In the genomic region with DNA sequence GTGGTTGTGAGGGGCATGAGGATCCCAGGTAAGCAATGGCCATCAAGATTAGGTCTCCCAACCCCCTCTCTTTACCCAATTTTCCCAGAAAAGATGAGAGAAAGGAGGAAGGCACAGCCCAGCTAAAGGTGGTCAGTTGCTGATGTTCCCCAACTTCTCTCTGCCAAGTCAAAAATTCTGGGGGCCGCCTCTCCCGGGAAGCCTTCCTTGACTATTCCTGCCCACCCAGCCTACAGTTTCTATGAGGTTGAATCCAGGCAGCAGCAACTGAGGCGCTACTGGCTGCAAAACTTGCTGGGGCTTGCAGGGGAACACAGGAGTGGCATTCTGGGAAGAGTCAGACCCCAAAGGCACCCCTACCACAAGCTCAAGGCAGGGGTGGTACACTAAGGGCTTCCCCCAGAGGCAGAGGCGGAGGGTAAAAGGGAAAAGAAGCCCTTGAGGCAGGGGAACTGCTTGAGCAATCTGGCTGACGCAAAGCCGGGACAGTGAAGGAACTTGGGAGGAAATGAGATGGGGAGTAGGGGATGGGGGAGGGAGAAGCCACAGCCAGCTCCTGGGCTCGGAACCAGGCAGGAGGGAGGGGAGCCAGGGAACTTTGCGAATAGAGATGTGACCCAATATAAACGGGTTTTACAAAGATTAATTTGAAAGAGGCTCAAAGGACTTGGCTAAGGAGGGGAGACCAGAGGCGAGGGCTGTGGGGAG, we compare ENCODE assay signal across 9 cellular contexts. TPM values are rescaled to one million over a fixed set of nuclear protein-coding genes. Genes with fewer than 3 reads are reported as not detected.
DNase-seq lines count a peak whose midpoint lies in the region.
"Had no signal": no experiment of that assay in that cellular context is flagged by ENCODE, and none has a peak within 500 bp of the region (broad histone marks: within the 10 kb centered on the region; RNA-seq: fewer than 3 reads in every experiment).

No MANE protein-coding gene starts in this region.

- peak overlapping the region; percentile 32 for H3K27ac ChIP-seq in duodenal mucosa (ENCODE audit: low read depth, low read length)

- H3K9me3 ChIP-seq in NT2/D1 (ENCODE audit: insufficient read depth, low read length) (peaks cover 30% of the 10 kb centered on the region), duodenal mucosa (ENCODE audit: control insufficient read depth in 1 of 2, low read length in 2 of 2) (no peaks in the 10 kb centered on the region)

- H3K27me3 ChIP-seq in NT2/D1 (ENCODE audit: insufficient read depth, insufficient read length) (no peaks in the 10 kb centered on the region), duodenal mucosa (ENCODE audit: control insufficient read depth in 1 of 2, insufficient read depth in 2 of 2, low read length in 2 of 2) (no peaks in the 10 kb centered on the region)

- peaks cover 57% of the 10 kb centered on the region for H3K36me3 ChIP-seq in NT2/D1 (ENCODE audit: insufficient read depth, insufficient read length, low read length)
- H3K36me3 ChIP-seq in duodenal mucosa (ENCODE audit: control insufficient read depth in 1 of 2, insufficient read depth in 2 of 2, low read length in 2 of 2) = peaks cover under 1 to 2% of the 10 kb centered on the region in 2 donors

- H3K4me3 ChIP-seq in NT2/D1 (ENCODE audit: insufficient read length, low read depth) = no peak overlapping the region
- H3K4me3 ChIP-seq in duodenal mucosa (ENCODE audit: low read depth in 1 of 2, low read length in 2 of 2) = no peak overlapping the region

- no peak for DNase-seq in NT2/D1 (ENCODE audit: low read depth, low spot score)
- DNase-seq in medulla oblongata (ENCODE audit: extremely low spot score) = peak; percentile 90
- DNase-seq in ureter (ENCODE audit: low spot score) = peak; percentile 83
- no peak for DNase-seq in NCI-H748 treated with DMSO at 0.1 percent for 48 hours (lab: John Stamatoyannopoulos, UW)
- no peak for DNase-seq in activated CD4-positive, alpha-beta T cell treated with anti-CD3 and anti-CD28 coated beads, Interleukin-2, amount 50 U/mL, for 1 hour
- DNase-seq in NCI-H2171 (lab: John Stamatoyannopoulos, UW) = no peak
- DNase-seq: stimulated activated CD4-positive, alpha-beta T cell treated with anti-CD3 and anti-CD28 coated beads, Interleukin-15, amount 100 ng/mL, for 24 hours; SW 1271 had no signal

- peak overlapping the region; percentile 39 for H3K9ac ChIP-seq in NT2/D1 (ENCODE audit: insufficient read length, low read depth)
- H3K9ac ChIP-seq in duodenal mucosa (ENCODE audit: low read depth in 1 of 2, low read length in 2 of 2) = no peak overlapping the region

- peaks cover 17% of the 10 kb centered on the region for H3K4me1 ChIP-seq in NT2/D1 (ENCODE audit: insufficient read depth, insufficient read length)
- peaks cover 0 to 7% of the 10 kb centered on the region in 2 donors for H3K4me1 ChIP-seq in duodenal mucosa (ENCODE audit: control insufficient read depth in 1 of 2, insufficient read depth in 2 of 2, low read length in 2 of 2)

RNA-seq across cellular contexts. Expression of a gene that starts 31.2 kb away (rescaled TPM):
- 68.2 TPM for total RNA-seq in ureter

Comparison
In these comparisons a context has a peak if more than half of its experiments do, and no peak if none do; other contexts are left out.
1. DNase-seq: peak in medulla oblongata (single experiment) and ureter (single experiment); none in NT2/D1 (single experiment), NCI-H748 treated with DMSO at 0.1 percent for 48 hours (single experiment), activated CD4-positive, alpha-beta T cell treated with anti-CD3 and anti-CD28 coated beads, Interleukin-2, amount 50 U/mL, for 1 hour (single experiment) and NCI-H2171 (single experiment).